Comparison of ENCODE assay signal across 8 cellular contexts in the genomic region with DNA sequence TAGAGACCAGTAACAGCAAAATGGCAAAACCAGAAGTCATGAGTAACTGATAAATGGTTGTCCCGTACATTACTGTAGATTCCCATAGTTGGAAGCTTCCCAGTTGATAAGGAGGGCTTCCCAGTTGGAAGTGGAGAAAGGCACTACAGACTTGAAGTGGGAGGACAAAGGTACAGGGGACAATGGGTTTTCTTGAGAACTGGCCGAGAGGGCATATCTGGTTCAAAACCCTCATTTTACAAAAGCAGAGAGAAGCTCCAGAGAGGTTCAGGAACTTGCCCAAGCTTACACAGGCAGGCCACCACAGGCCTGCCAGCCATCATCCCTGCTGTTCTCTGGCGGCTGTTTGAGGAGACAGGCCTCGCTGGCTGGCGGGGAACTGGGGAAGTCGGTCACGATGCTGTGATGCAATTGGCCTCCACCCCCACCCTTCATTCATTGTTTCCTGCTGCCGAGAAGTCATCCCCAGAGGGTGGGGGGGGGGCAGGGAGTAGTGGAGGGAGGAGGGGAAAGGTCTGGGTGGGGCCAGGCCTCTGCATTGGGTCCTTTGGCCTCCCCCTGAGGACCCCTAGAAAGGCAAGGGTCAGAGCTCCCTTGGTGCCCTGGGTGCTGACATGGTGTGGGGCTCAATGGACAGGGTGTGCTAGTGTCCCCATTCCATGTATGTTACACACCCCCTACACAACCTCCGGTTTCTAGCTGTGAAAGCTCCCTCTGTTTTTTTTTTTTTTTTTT. TPM values are rescaled to one million over a fixed set of nuclear protein-coding genes. Genes with fewer than 3 reads are reported as not detected.
DNase-seq lines count a peak whose midpoint lies in the region; ATAC-seq, FAIRE-seq and TF ChIP-seq lines count a peak whose summit lies in the region.

No MANE protein-coding gene starts in this region.

- H3K27me3 Mint-ChIP-seq in activated naive CD4-positive, alpha-beta T cell treated with anti-CD3 and anti-CD28 coated beads, Interleukin-2, amount 50 U/mL, for 24 hours: no peaks in the 10 kb centered on the region

- intact Hi-C loops in Right ventricle myocardium superior (cut with DNase I): no loop called here

- H3K9me3 Mint-ChIP-seq in activated naive CD4-positive, alpha-beta T cell treated with anti-CD3 and anti-CD28 coated beads, Interleukin-2, amount 50 U/mL, for 24 hours: no peaks in the 10 kb centered on the region

- POLR2A ChIA-PET in RWPE1 (lab: Yijun Ruan, JAX; ENCODE audit: low non-redundant PET): interaction anchor here (0.7 kb wide), 1 partner anchor 190 kb away, joined by 5 read pairs; no protein-coding TSS in a partner anchor

- peaks cover 7% of the 10 kb centered on the region for H3K36me3 Mint-ChIP-seq in activated naive CD4-positive, alpha-beta T cell treated with anti-CD3 and anti-CD28 coated beads, Interleukin-2, amount 50 U/mL, for 24 hours

- no peak for TF ChIP-seq CTCF in RWPE1 (conservative IDR thresholded peaks at IDR 0.05; ENCODE audit: low read depth)

- FAIRE-seq in GM12891 (lab: Jason Lieb, UNC): peak; percentile 89

- peak overlapping the region; percentile 99 for H3K27ac Mint-ChIP-seq in activated naive CD4-positive, alpha-beta T cell treated with anti-CD3 and anti-CD28 coated beads, Interleukin-2, amount 50 U/mL, for 24 hours

- CTCF ChIA-PET in RWPE1 (lab: Yijun Ruan, JAX): interaction anchor here (0.6 to 1.3 kb wide), 3 partner anchors 10 to 20 kb away, joined by 3 to 12 read pairs (median 6); no protein-coding TSS in a partner anchor

- peak overlapping the region; percentile 93 for H3K27ac ChIP-seq in RWPE1

- peak overlapping the region; percentile 91 for H3K4me3 Mint-ChIP-seq in activated naive CD4-positive, alpha-beta T cell treated with anti-CD3 and anti-CD28 coated beads, Interleukin-2, amount 50 U/mL, for 24 hours

- TF ChIP-seq POLR2A in GM12891 (IDR thresholded peaks at IDR 0.05; ENCODE audit: low read depth, low read length): peak; percentile 88

- H3K4me1 Mint-ChIP-seq in activated naive CD4-positive, alpha-beta T cell treated with anti-CD3 and anti-CD28 coated beads, Interleukin-2, amount 50 U/mL, for 24 hours: peaks cover 51% of the 10 kb centered on the region

- DNase-seq in GM12891 (ENCODE audit: insufficient read length, low spot score): no peak
- DNase-seq in RWPE1 (ENCODE audit: low spot score): peak; percentile 84
- peak; percentile 91 for DNase-seq in Right ventricle myocardium superior
- DNase-seq in renal cortical epithelial cell (ENCODE audit: low read depth): peak; percentile 81
- no peak for DNase-seq in cortex of kidney (lab: John Stamatoyannopoulos, UW)
- no peak for DNase-seq in NCI-H1105 treated with DMSO at 0.1 percent for 48 hours (lab: John Stamatoyannopoulos, UW)

- ATAC-seq in Right ventricle myocardium superior (ENCODE audit: poor library complexity): peak; percentile 22
- ATAC-seq in HG02870 (IDR thresholded peaks at IDR 0.05; ENCODE audit: unreplicated experiment): no peak

TF ChIP-seq in GM12891, 5 proteins besides CTCF, POLR2A, EP300 and RAD21:
- peak; percentile 66; the same call in 1 of the 2 replicates for TF ChIP-seq POU2F2 (IDR thresholded peaks at IDR 0.05; ENCODE audit: low read depth, low read length)
- peak; percentile 93 for TF ChIP-seq POLR2AphosphoS5 (IDR thresholded peaks at IDR 0.05; ENCODE audit: low read depth, low read length)
- peak; percentile 59 for TF ChIP-seq SPI1 (IDR thresholded peaks at IDR 0.05; ENCODE audit: low read depth, low read length)
- TF ChIP-seq PAX5 (IDR thresholded peaks at IDR 0.05; ENCODE audit: insufficient read depth, low read length, severe bottlenecking): peak; percentile 19
- TF ChIP-seq TAF1 (IDR thresholded peaks at IDR 0.05; ENCODE audit: low read depth, low read length): peak; percentile 78

RNA-seq across cellular contexts. Expression of a gene that starts 3.0 kb away (rescaled TPM):
- polyA plus RNA-seq in GM12891 (2012; ENCODE audit: low read depth, missing spikeins): 86.1 TPM
- total RNA-seq in Right ventricle myocardium superior (28.1 TPM), renal cortical epithelial cell (2.9 and 3.3 TPM in 2 replicates)

RNA-seq across cellular contexts. Expression of a gene that starts 27.9 kb away (rescaled TPM):
- polyA plus RNA-seq in GM12891 (2012; ENCODE audit: low read depth, missing spikeins): 0.47 TPM
- total RNA-seq in Right ventricle myocardium superior: 18.5 TPM
- 2.1 and 3.6 TPM in 2 replicates for total RNA-seq in renal cortical epithelial cell

RNA-seq across cellular contexts. Expression of a gene that starts 39.9 kb away (rescaled TPM):
- 0.46 TPM for polyA plus RNA-seq in GM12891 (2012; ENCODE audit: low read depth, missing spikeins)
- total RNA-seq in Right ventricle myocardium superior (2.6 TPM), renal cortical epithelial cell (1.4 and 2.8 TPM in 2 replicates)

Comparison
In these comparisons a context has a peak if more than half of its experiments do, and no peak if none do; other contexts are left out.
1. DNase-seq: peak in RWPE1 (single experiment), Right ventricle myocardium superior (single experiment) and renal cortical epithelial cell (single experiment); none in GM12891 (single experiment), cortex of kidney (single experiment) and NCI-H1105 treated with DMSO at 0.1 percent for 48 hours (single experiment).